In the genomic region with DNA sequence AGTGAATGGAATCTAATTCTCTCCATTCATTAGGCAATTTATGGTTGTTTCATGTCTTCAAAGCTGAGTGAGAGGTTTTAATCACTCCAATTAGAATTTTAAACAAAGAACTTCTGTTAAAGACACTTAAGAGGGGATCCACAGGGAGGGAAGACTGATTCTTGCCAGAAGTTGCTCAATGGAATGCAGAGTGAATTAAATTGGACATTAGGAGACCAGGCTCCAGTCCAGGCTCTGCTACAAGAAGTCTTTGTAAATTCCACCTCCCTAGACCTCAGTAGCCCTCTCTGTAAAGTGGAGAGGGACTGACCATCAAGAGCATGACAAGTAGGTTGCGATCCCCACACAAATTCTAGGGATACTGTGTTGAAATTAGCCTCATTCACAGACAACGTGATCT, we compare ENCODE assay signal across 22 cellular contexts.
A peak's percentile ranks its signal among the peaks of the same experiment; 100 is the strongest.
DNase-seq lines count a peak whose midpoint lies in the region; ATAC-seq and TF ChIP-seq lines count a peak whose summit lies in the region.
"Had no signal": no experiment of that assay in that cellular context is flagged by ENCODE, and none has a peak within 500 bp of the region (broad histone marks: within the 10 kb centered on the region; RNA-seq: fewer than 3 reads in every experiment).

No MANE protein-coding gene starts in this region.

- WGBS in esophagus muscularis mucosa = 82% methylated on average over 2 of the region's 2 CpGs

- no peak overlapping the region for H3K27ac ChIP-seq in esophagus muscularis mucosa (replicated peaks in 1 of 4)
- H3K27ac ChIP-seq in OCI-LY7 (ENCODE audit: low read depth, low read length, poor library complexity, severe bottlenecking) = no peak overlapping the region
- H3K27ac ChIP-seq: BLaER1 treated with 17β-estradiol and CSF1 and Interleukin-3, amounts not matched to agents 10 nM and 100 nM; HL-60; RWPE1 had no signal

- H3K27me3 ChIP-seq in esophagus muscularis mucosa = no peaks in the 10 kb centered on the region
- H3K27me3 ChIP-seq: BLaER1 treated with 17β-estradiol and CSF1 and Interleukin-3, amounts not matched to agents 10 nM and 100 nM had no signal

- H3K9me3 ChIP-seq in esophagus muscularis mucosa (no peaks in the 10 kb centered on the region), OCI-LY7 (ENCODE audit: low read length) (no peaks in the 10 kb centered on the region)
- H3K9me3 ChIP-seq: BLaER1 treated with 17β-estradiol and CSF1 and Interleukin-3, amounts not matched to agents 10 nM and 100 nM had no signal

- ATAC-seq in Right ventricle myocardium superior (ENCODE audit: poor library complexity) = peak; percentile 46
- ATAC-seq: Panc1 had no signal

- no peak for TF ChIP-seq EP300 in esophagus muscularis mucosa (IDR thresholded peaks at IDR 0.05)

- no peak for DNase-seq in Right ventricle myocardium superior
- no peak for DNase-seq in cardiac septum (ENCODE audit: low spot score)
- peak; percentile 39 for DNase-seq in esophagus muscularis mucosa (ENCODE audit: extremely low spot score)
- peak; percentile 8 for DNase-seq in foreskin melanocyte
- peak; percentile 12 for DNase-seq in pons (ENCODE audit: low spot score)
- DNase-seq in OCI-LY7 (ENCODE audit: low spot score) = no peak
- no peak for DNase-seq in NOMO-1 treated with DMSO at 0.1 percent for 48 hours (lab: John Stamatoyannopoulos, UW; ENCODE audit: unreplicated experiment)
- DNase-seq in T-helper 2 cell = no peak
- DNase-seq: 8988T; ACHN; CD4-positive, alpha-beta T cell; NCI-H1048; NCI-H1417; NCI-H1694; NCI-H2029 treated with DMSO at 0.1 percent for 48 hours; NCI-H2227 treated with DMSO at 0.1 percent for 48 hours; NCI-H526 treated with DMSO at 0.1 percent for 48 hours; SIG-M5 had no signal

- POLR2A ChIA-PET in OCI-LY7 (lab: Charles Lee) = no interaction called here

- no peak for TF ChIP-seq CTCF in esophagus muscularis mucosa (IDR thresholded peaks at IDR 0.05)
- no peak for TF ChIP-seq CTCF in OCI-LY7 (conservative IDR thresholded peaks at IDR 0.05; ENCODE audit: low read length)

- TF ChIP-seq POLR2A in esophagus muscularis mucosa (IDR thresholded peaks at IDR 0.05; ENCODE audit: low read depth) = no peak

- no peaks in the 10 kb centered on the region for H3K79me2 ChIP-seq in OCI-LY7 (ENCODE audit: insufficient read depth, low read depth, low read length)

- H3K9me2 ChIP-seq in OCI-LY7 (ENCODE audit: insufficient read depth, low read length) = no peaks in the 10 kb centered on the region

- H2AFZ ChIP-seq in OCI-LY7 (ENCODE audit: low read length) = no peak overlapping the region

- H3K4me2 ChIP-seq in OCI-LY7 (ENCODE audit: low read length) = no peak overlapping the region
- H3K4me2 ChIP-seq: BLaER1 treated with 17β-estradiol and CSF1 and Interleukin-3, amounts not matched to agents 10 nM and 100 nM had no signal

- BruUV-seq in OCI-LY7 (replicated peaks; lab: Mats Ljungman, UMichigan) = no TSS peak

- no peaks in the 10 kb centered on the region for H4K20me1 ChIP-seq in OCI-LY7 (ENCODE audit: insufficient read depth, low read length)
- H4K20me1 ChIP-seq: BLaER1 treated with 17β-estradiol and CSF1 and Interleukin-3, amounts not matched to agents 10 nM and 100 nM had no signal

- CTCF ChIA-PET in OCI-LY7 (lab: Charles Lee; ENCODE audit: unreplicated experiment) = no interaction called here

- H3K4me1 ChIP-seq in esophagus muscularis mucosa = peaks cover 0 to 6% (median 0%) of the 10 kb centered on the region in 4 donors
- no peaks in the 10 kb centered on the region for H3K4me1 ChIP-seq in OCI-LY7 (ENCODE audit: insufficient read depth, low read length, poor library complexity, severe bottlenecking)
- H3K4me1 ChIP-seq: BLaER1 treated with 17β-estradiol and CSF1 and Interleukin-3, amounts not matched to agents 10 nM and 100 nM had no signal

- H3K36me3 ChIP-seq in esophagus muscularis mucosa (no peaks in the 10 kb centered on the region), OCI-LY7 (ENCODE audit: insufficient read depth, low read length) (no peaks in the 10 kb centered on the region)
- H3K36me3 ChIP-seq: BLaER1 treated with 17β-estradiol and CSF1 and Interleukin-3, amounts not matched to agents 10 nM and 100 nM had no signal

- no peak overlapping the region for H3K4me3 ChIP-seq in esophagus muscularis mucosa
- H3K4me3 ChIP-seq in OCI-LY7 (ENCODE audit: low read depth, low read length, poor library complexity, severe bottlenecking) = no peak overlapping the region
- H3K4me3 ChIP-seq: BLaER1 treated with 17β-estradiol and CSF1 and Interleukin-3, amounts not matched to agents 10 nM and 100 nM had no signal

- intact Hi-C loops in Right ventricle myocardium superior (cut with DNase I) = no loop called here
- intact Hi-C loops in cardiac septum (cut with DNase I) = no loop called here
- intact Hi-C loops in esophagus muscularis mucosa (cut with DNase I) = no loop called here
- intact Hi-C loops in OCI-LY7 (cut with micrococcal nuclease; ENCODE audit: unreplicated experiment) = no loop called here

Comparison
In these comparisons a context has a peak if more than half of its experiments do, and no peak if none do; other contexts are left out.
1. DNase-seq: peak in esophagus muscularis mucosa (single experiment), foreskin melanocyte (single experiment) and pons (single experiment); none in Right ventricle myocardium superior (single experiment), cardiac septum (single experiment), OCI-LY7 (single experiment), NOMO-1 treated with DMSO at 0.1 percent for 48 hours (single experiment) and T-helper 2 cell (0 of 5).